8 cellular contexts compared by ENCODE assay signal in genomic region chr7:91940572-91941341, GRCh38. TPM values are rescaled to one million over a fixed set of nuclear protein-coding genes. Genes with fewer than 3 reads are reported as not detected.
A peak's percentile ranks its signal among the peaks of the same experiment; 100 is the strongest.
DNase-seq lines count a peak whose midpoint lies in the region; ATAC-seq and TF ChIP-seq lines count a peak whose summit lies in the region.

AKAP9 (plus strand) TSS chr7:91940862; CDS start chr7:91941100, 238 bp downstream.

- TF ChIP-seq CTCF in lung (IDR thresholded peaks at IDR 0.05; ENCODE audit: control extremely low read depth, extremely low read depth) = no peak

- H3K27ac Mint-ChIP-seq in activated CD4-positive, alpha-beta memory T cell treated with anti-CD3 and anti-CD28 coated beads for 36 hours = peak within 1 kb of the TSS; percentile 86

- peak within 1 kb of the TSS; percentile 96 for H3K9ac ChIP-seq in duodenal mucosa (ENCODE audit: low read depth in 1 of 2, low read length in 2 of 2)

- CTCF ChIA-PET in activated CD4-positive, alpha-beta memory T cell treated with anti-CD3 and anti-CD28 coated beads for 36 hours (lab: Charles Lee) = interaction anchor here (0.6 to 2.3 kb wide), 6 partner anchors 13 to 669 kb away, joined by 3 to 12 read pairs (median 4); partner anchors contain the start of genes GATAD1 and MTERF1

- H3K9me3 ChIP-seq in duodenal mucosa (ENCODE audit: control insufficient read depth in 1 of 2, low read length in 2 of 2) (no peaks in the 10 kb centered on the region), lung (ENCODE audit: control insufficient read depth in 2 of 2, insufficient read depth in 1 of 2, low read length in 1 of 2) (no peaks in the 10 kb centered on the region)

- peaks cover 13% of the 10 kb centered on the region in 2 donors for H3K4me1 ChIP-seq in duodenal mucosa (ENCODE audit: control insufficient read depth in 1 of 2, insufficient read depth in 2 of 2, low read length in 2 of 2)
- peaks cover 0 to 3% of the 10 kb centered on the region in 2 donors for H3K4me1 ChIP-seq in lung (ENCODE audit: control insufficient read depth in 2 of 2, insufficient read depth in 2 of 2, low read length in 2 of 2)

- H3K27me3 ChIP-seq in duodenal mucosa (ENCODE audit: control insufficient read depth in 1 of 2, insufficient read depth in 2 of 2, low read length in 2 of 2) (no peaks in the 10 kb centered on the region), lung (ENCODE audit: control insufficient read depth, insufficient read depth) (no peaks in the 10 kb centered on the region)

- ATAC-seq in HG03457 (IDR thresholded peaks at IDR 0.05; ENCODE audit: unreplicated experiment) = peak; percentile 93
- peak; percentile 94 for ATAC-seq in lung (ENCODE audit: insufficient read depth, low FRiP score)

- intact Hi-C loops in activated CD4-positive, alpha-beta memory T cell treated with anti-CD3 and anti-CD28 coated beads for 36 hours (cut with micrococcal nuclease) = loop anchor here (1.0 to 5.0 kb wide), 5 partner anchors 60 to 587 kb away; partner anchors contain the start of genes CYP51A1, MTERF1, PEX1 and RBM48

- POLR2A ChIA-PET in activated CD4-positive, alpha-beta memory T cell treated with anti-CD3 and anti-CD28 coated beads for 36 hours (lab: Charles Lee) = interaction anchor here (1.4 to 1.6 kb wide), 2 partner anchors 194 to 305 kb away, joined by 3 to 5 read pairs; partner anchors contain the start of genes ANKIB1, CYP51A1 and KRIT1

- H3K27me3 Mint-ChIP-seq in activated CD4-positive, alpha-beta memory T cell treated with anti-CD3 and anti-CD28 coated beads for 36 hours = peaks cover 1% of the 10 kb centered on the region

- peaks cover 2% of the 10 kb centered on the region for H3K36me3 Mint-ChIP-seq in activated CD4-positive, alpha-beta memory T cell treated with anti-CD3 and anti-CD28 coated beads for 36 hours

- H3K9me3 Mint-ChIP-seq in activated CD4-positive, alpha-beta memory T cell treated with anti-CD3 and anti-CD28 coated beads for 36 hours = no peaks in the 10 kb centered on the region

- H3K36me3 ChIP-seq in duodenal mucosa (ENCODE audit: control insufficient read depth in 1 of 2, insufficient read depth in 2 of 2, low read length in 2 of 2) (no peaks in the 10 kb centered on the region), lung (ENCODE audit: control insufficient read depth in 2 of 2, insufficient read depth in 2 of 2, low read length in 2 of 2) (no peaks in the 10 kb centered on the region)

- WGBS in lung, 2 donors = 0% methylated on average over 45 to 59 of the region's 59 CpGs

- peaks cover 35% of the 10 kb centered on the region for H3K4me1 Mint-ChIP-seq in activated CD4-positive, alpha-beta memory T cell treated with anti-CD3 and anti-CD28 coated beads for 36 hours (ENCODE audit: low read depth)

- peak within 1 kb of the TSS; percentile 92 for H3K4me3 Mint-ChIP-seq in activated CD4-positive, alpha-beta memory T cell treated with anti-CD3 and anti-CD28 coated beads for 36 hours

- H3K4me3 ChIP-seq in duodenal mucosa (ENCODE audit: low read depth in 1 of 2, low read length in 2 of 2) = peak within 1 kb of the TSS; percentile 98 to 99
- H3K4me3 ChIP-seq in lung = peak within 1 kb of the TSS; percentile 71

- peak; percentile 27 to 89 (median 77) for DNase-seq in C1 segment of cervical spinal cord (lab: John Stamatoyannopoulos, UW)
- peak; percentile 43 for DNase-seq in GM19240 (ENCODE audit: insufficient read length, low spot score)
- DNase-seq in NCI-H526 treated with DMSO at 0.1 percent for 48 hours (lab: John Stamatoyannopoulos, UW) = peak; percentile 92
- DNase-seq in activated CD4-positive, alpha-beta memory T cell treated with anti-CD3 and anti-CD28 coated beads for 36 hours = peak; percentile 93
- peak; percentile 92 for DNase-seq in lung (ENCODE audit: low spot score)
- peak; percentile 68 to 75 (median 70) for DNase-seq in stimulated activated CD4-positive, alpha-beta T cell treated with anti-CD3 and anti-CD28 coated beads, TNF-alpha, amount 100 ng/mL, for 4 hours (ENCODE audit: low read depth in 3 of 3)

- H3K27ac ChIP-seq in duodenal mucosa (ENCODE audit: low read depth, low read length) (peak within 1 kb of the TSS; percentile 92), lung (ENCODE audit: low read depth in 1 of 2, low read length in 1 of 2) (peak within 1 kb of the TSS; percentile 95 to 97)

RNA-seq across cellular contexts. Expression of gene AKAP9, which starts in this region (rescaled TPM):
- 10 to 100 TPM; 23.5 to 25.3 TPM for total RNA-seq in activated CD4-positive, alpha-beta memory T cell treated with anti-CD3 and anti-CD28 coated beads for 36 hours
- 100 to 1,000 TPM in 1 of 2 donors, 10 to 100 TPM in 1; 64.4 to 203 TPM for total RNA-seq in lung
- polyA plus RNA-seq in lung = 10 to 100 TPM; 11.4 to 15.5 TPM

Comparison
In these comparisons a context has a peak if more than half of its experiments do, and no peak if none do; other contexts are left out.
1. Peak in every context shown above with its lines: DNase-seq, ATAC-seq, H3K4me3 ChIP-seq and H3K27ac ChIP-seq.
2. DNase-seq: peak in every context shown above with its lines; median percentile 93 in activated CD4-positive, alpha-beta memory T cell treated with anti-CD3 and anti-CD28 coated beads for 36 hours; 92 in NCI-H526 treated with DMSO at 0.1 percent for 48 hours; 92 in lung; 77 in C1 segment of cervical spinal cord; 70 in stimulated activated CD4-positive, alpha-beta T cell treated with anti-CD3 and anti-CD28 coated beads, TNF-alpha, amount 100 ng/mL, for 4 hours; 43 in GM19240.